ENCODE assay signal across 8 cellular contexts in the genomic region with DNA sequence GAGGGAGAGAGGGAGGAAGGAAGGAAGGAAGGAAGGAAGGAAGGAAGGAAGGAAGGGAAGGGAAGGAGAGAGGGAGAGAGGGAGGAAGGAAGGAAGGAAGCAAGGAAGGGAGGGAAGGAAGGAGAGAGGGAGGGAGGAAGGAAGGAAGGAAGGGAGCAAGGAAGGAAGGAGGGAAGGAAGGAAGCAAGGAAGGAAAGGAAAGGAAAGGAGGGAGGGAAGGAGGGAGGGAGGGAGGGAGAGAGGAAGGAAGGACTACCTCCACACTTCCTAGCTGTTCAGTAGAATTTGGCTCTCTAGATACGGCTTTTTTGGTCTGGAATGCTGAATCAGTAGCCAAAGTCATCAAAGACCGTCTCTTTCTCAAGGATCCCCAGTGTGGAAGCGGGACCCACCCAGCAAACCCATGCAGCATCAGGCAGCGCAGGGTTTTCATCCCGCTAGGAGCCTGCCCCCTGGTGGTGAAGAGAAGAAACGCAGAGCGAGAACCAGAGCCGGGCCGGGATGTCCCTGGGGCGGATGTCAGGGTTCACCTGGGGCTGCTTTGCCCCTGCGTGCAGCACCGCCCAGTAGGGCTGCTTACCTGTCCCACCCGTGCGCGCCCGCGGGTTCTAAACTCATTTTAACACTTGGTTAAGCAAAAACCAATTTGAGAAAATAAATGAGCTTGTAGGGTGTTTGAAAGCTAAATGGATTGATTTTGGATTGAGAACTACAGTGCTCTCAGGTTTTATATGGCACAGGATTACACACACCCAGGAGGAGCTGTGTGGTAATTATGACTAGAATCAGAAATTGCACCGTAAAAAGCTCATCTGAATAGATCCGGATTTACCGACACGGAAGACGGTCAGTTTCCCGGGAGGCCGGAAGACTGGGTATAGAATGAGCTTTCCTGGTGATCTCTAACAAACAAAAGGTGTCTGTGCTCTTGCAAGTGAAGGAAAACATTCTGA. TPM values are rescaled to one million over a fixed set of nuclear protein-coding genes. Genes with fewer than 3 reads are reported as not detected.
DNase-seq lines count a peak whose midpoint lies in the region; ATAC-seq and TF ChIP-seq lines count a peak whose summit lies in the region.

No MANE protein-coding gene starts in this region.

- H3K9ac ChIP-seq in HUES6 (ENCODE audit: low read length) = no peak overlapping the region

- intact Hi-C loops in left ventricle myocardium superior (cut with micrococcal nuclease) (no loop called here), sigmoid colon (cut with DNase I) (loop anchor here (2.0 to 10.0 kb wide), 2 partner anchors 568 to 1200 kb away; no protein-coding TSS in a partner anchor)

- H3K4me3 ChIP-seq in HUES6 (ENCODE audit: low read depth, low read length) = peak overlapping the region; percentile 31
- H3K4me3 ChIP-seq in sigmoid colon = no peak overlapping the region

- no peak for TF ChIP-seq POLR2A in sigmoid colon (IDR thresholded peaks at IDR 0.05)

- H3K27ac Mint-ChIP-seq in activated naive CD4-positive, alpha-beta T cell treated with anti-CD3 and anti-CD28 coated beads, Interleukin-2, amount 50 U/mL, for 72 hours = no peak overlapping the region

- peaks cover 31% of the 10 kb centered on the region for H3K4me1 ChIP-seq in HUES6 (ENCODE audit: control insufficient read depth, insufficient read depth, low read length)
- H3K4me1 ChIP-seq in sigmoid colon = no peaks in the 10 kb centered on the region

- H3K36me3 ChIP-seq in HUES6 (ENCODE audit: control insufficient read depth, insufficient read depth, low read length) (no peaks in the 10 kb centered on the region), sigmoid colon (no peaks in the 10 kb centered on the region)

- TF ChIP-seq EP300 in sigmoid colon (IDR thresholded peaks at IDR 0.05) = no peak

- ATAC-seq in activated naive CD4-positive, alpha-beta T cell treated with anti-CD3 and anti-CD28 coated beads, Interleukin-2, amount 50 U/mL, for 72 hours = peak; percentile 86 to 89
- ATAC-seq in left ventricle myocardium superior (peak; percentile 57), GM18517 (IDR thresholded peaks at IDR 0.05; ENCODE audit: unreplicated experiment) (no peak)

- H3K9me3 ChIP-seq in HUES6 (ENCODE audit: control insufficient read depth, insufficient read depth, low read depth, low read length) (peaks cover 2% of the 10 kb centered on the region; the same call in 1 of the 2 replicates), sigmoid colon (no peaks in the 10 kb centered on the region)

- H3K9me3 Mint-ChIP-seq in activated naive CD4-positive, alpha-beta T cell treated with anti-CD3 and anti-CD28 coated beads, Interleukin-2, amount 50 U/mL, for 72 hours = no peaks in the 10 kb centered on the region

- no peak overlapping the region for H3K27ac ChIP-seq in 22Rv1
- H3K27ac ChIP-seq in HUES6 (ENCODE audit: low read depth, low read length) = no peak overlapping the region
- H3K27ac ChIP-seq in sigmoid colon = no peak overlapping the region

- peak; percentile 87 for TF ChIP-seq CTCF in 22Rv1 (IDR thresholded peaks at IDR 0.05)
- peak; percentile 93 for TF ChIP-seq CTCF in GM12873 (IDR thresholded peaks at IDR 0.05; ENCODE audit: insufficient read depth, low read depth, low read length, missing control alignments)
- peak; percentile 62 to 91 (median 77) for TF ChIP-seq CTCF in sigmoid colon (IDR thresholded peaks at IDR 0.05)

- WGBS in sigmoid colon, 2 donors = 12 to 17% methylated on average over 24 of the region's 24 CpGs

- peaks cover 10% of the 10 kb centered on the region for H3K27me3 ChIP-seq in HUES6 (ENCODE audit: control insufficient read depth, insufficient read depth, low read length)
- H3K27me3 ChIP-seq in sigmoid colon = peaks cover 0 to 11% (median 0%) of the 10 kb centered on the region in 3 donors

- no peaks in the 10 kb centered on the region for H3K36me3 Mint-ChIP-seq in activated naive CD4-positive, alpha-beta T cell treated with anti-CD3 and anti-CD28 coated beads, Interleukin-2, amount 50 U/mL, for 72 hours

- DNase-seq in SK-N-DZ (ENCODE audit: low spot score) = peak; percentile 50
- peak; percentile 69 to 85 for DNase-seq in activated naive CD4-positive, alpha-beta T cell treated with anti-CD3 and anti-CD28 coated beads, Interleukin-2, amount 50 U/mL, for 72 hours (ENCODE audit: low spot score in 2 of 2)
- DNase-seq in left ventricle myocardium superior = peak; percentile 53
- peak; percentile 76 for DNase-seq in sigmoid colon

RNA-seq across cellular contexts. Expression of a gene that starts 48.1 kb away (rescaled TPM):
- 4.3 and 4.4 TPM in 2 replicates for polyA plus RNA-seq in SK-N-DZ (2014; cell fraction: cytosol; rRNA removed)
- polyA plus RNA-seq in SK-N-DZ (2014; cell fraction: nucleus; rRNA removed) = 3.7 and 3.9 TPM in 2 replicates
- total RNA-seq in activated naive CD4-positive, alpha-beta T cell treated with anti-CD3 and anti-CD28 coated beads, Interleukin-2, amount 50 U/mL, for 72 hours = 10 to 100 TPM; 26.1 to 50.0 TPM
- total RNA-seq in left ventricle myocardium superior (1.5 TPM), sigmoid colon (1 to 10 TPM; 7.2 to 8.9 (median 8.4) TPM)
- polyA plus RNA-seq in sigmoid colon = 10 to 100 TPM in 1 of 3 donors, 1 to 10 TPM in 2; 4.8 to 15.8 (median 8.3) TPM
